In the genomic region with DNA sequence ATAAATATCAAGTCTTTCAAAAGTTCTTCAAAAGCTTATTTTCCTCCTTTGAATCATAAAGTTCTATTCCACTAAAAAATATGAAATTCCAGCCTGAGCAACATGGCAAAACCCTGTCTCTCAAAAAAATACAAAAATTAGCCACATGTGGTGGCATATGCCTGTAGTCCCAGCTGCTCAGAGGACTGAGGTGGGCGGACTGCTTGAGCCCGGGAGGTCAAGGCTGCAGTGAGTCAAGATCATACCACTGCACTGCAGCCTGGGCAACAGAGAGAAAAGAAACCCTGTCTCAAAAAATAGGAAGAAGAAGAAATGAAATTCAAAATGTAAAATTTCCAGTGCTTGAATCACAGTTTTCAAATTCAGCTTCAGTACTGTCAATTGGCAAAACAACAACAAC, we compare ENCODE assay signal across 18 cellular contexts. TPM values are rescaled to one million over a fixed set of nuclear protein-coding genes. Genes with fewer than 3 reads are reported as not detected.
DNase-seq lines count a peak whose midpoint lies in the region; ATAC-seq and TF ChIP-seq lines count a peak whose summit lies in the region.
"Had no signal": no experiment of that assay in that cellular context is flagged by ENCODE, and none has a peak within 500 bp of the region (broad histone marks: within the 10 kb centered on the region; RNA-seq: fewer than 3 reads in every experiment).

No MANE protein-coding gene starts in this region.

- no peak for TF ChIP-seq CTCF in astrocyte of the spinal cord (IDR thresholded peaks at IDR 0.05; ENCODE audit: low read depth, low read length)

- peak; percentile 72 for DNase-seq in LHCN-M2 (ENCODE audit: low read depth)
- DNase-seq in astrocyte of the spinal cord (ENCODE audit: low read depth, low spot score): peak; percentile 2
- DNase-seq in kidney glomerular epithelial cell (lab: John Stamatoyannopoulos, UW): peak; percentile 17
- DNase-seq in stromal cell of bone marrow (ENCODE audit: low read depth): peak; percentile 28
- no peak for DNase-seq in left cardiac atrium
- DNase-seq in amniotic stem cell (lab: John Stamatoyannopoulos, UW): no peak
- DNase-seq in dedifferentiated amniotic fluid mesenchymal stem cell (ENCODE audit: extremely low spot score): no peak
- DNase-seq in NCI-H510A (lab: John Stamatoyannopoulos, UW): no peak
- DNase-seq: activated CD4-positive, alpha-beta T cell treated with anti-CD3 and anti-CD28 coated beads, Interleukin-2, amount 10 ng/mL, durations not matched to agents 7 days and 5 days; CD8-positive, alpha-beta memory T cell; hippocampal formation; NCI-H2107; NCI-H524; nucleus accumbens; stimulated activated naive CD8-positive, alpha-beta T cell treated with anti-CD3 and anti-CD28 coated beads, Interleukin-15, amount 100 ng/mL, for 72 hours; T-helper 2 cell; trophoblast cell had no signal

- ATAC-seq in left cardiac atrium: no peak
- ATAC-seq: activated naive CD4-positive, alpha-beta T cell treated with anti-CD3 and anti-CD28 coated beads, Interleukin-2, amount 50 U/mL, for 72 hours; stimulated activated naive CD8-positive, alpha-beta T cell treated with anti-CD3 and anti-CD28 coated beads, Interleukin-15, amount 100 ng/mL, for 72 hours had no signal

- intact Hi-C loops in left cardiac atrium (cut with DNase I): no loop called here

- no peak overlapping the region for H3K4me3 ChIP-seq in astrocyte of the spinal cord (ENCODE audit: low read depth, low read length)

- in situ Hi-C loops in astrocyte of the spinal cord (cut with HindIII; ENCODE audit: low sequenced_read_pairs): no loop called here

RNA-seq across cellular contexts. Expression of gene CAB39L, which starts 24.6 kb away (rescaled TPM):
- total RNA-seq in LHCN-M2 (2014; rRNA removed) (8.2 and 8.4 TPM in 2 replicates), left cardiac atrium (10 to 100 TPM; 16.4 to 20.2 TPM)
- 3.9 TPM for polyA plus RNA-seq in LHCN-M2 (2012)

RNA-seq across cellular contexts. Expression of gene SETDB2, which starts 24.8 kb away (rescaled TPM):
- total RNA-seq in LHCN-M2 (2014; rRNA removed) (5.9 and 6.2 TPM in 2 replicates), left cardiac atrium (10 to 100 TPM; 12.8 to 13.5 TPM)
- polyA plus RNA-seq in LHCN-M2 (2012): 1.3 TPM

Comparison
In these comparisons a context has a peak if more than half of its experiments do, and no peak if none do; other contexts are left out.
1. DNase-seq: peak in LHCN-M2 (single experiment), astrocyte of the spinal cord (single experiment), kidney glomerular epithelial cell (single experiment) and stromal cell of bone marrow (single experiment); none in left cardiac atrium (single experiment), amniotic stem cell (single experiment), dedifferentiated amniotic fluid mesenchymal stem cell (single experiment) and NCI-H510A (single experiment).